In the genomic region with DNA sequence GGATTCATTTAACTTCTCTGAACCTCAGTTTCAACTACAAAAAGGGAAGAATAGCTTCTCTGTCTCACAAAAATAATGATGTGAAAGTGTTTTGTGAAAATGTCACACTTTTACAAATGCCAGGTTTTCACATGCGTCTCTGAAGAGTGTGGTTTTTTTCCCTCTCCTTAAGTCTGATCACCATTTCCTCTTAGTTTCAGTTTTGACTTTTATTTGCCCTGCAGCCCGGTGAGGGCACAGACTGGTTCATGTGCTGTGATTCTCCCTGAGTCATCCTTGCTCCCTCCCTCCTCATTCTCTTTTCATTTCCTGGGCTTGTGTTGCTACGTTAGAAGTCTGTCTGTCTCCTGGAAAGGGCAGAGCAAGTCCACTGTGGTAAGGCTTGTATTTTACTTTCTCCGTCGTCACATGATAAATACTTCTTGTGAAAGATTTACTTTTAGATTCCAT, we compare ENCODE assay signal across 8 cellular contexts.
DNase-seq lines count a peak whose midpoint lies in the region; ATAC-seq, FAIRE-seq and TF ChIP-seq lines count a peak whose summit lies in the region.

No MANE protein-coding gene starts in this region.

- CTCF ChIA-PET in endothelial cell of umbilical vein (lab: Charles Lee): interaction anchor here (0.7 to 2.2 kb wide), 7 partner anchors 17 to 535 kb away, joined by 3 to 5 read pairs (median 3); partner anchors contain the start of gene BCL2L13
- CTCF ChIA-PET in HEK293T (lab: Yijun Ruan, JAX): no interaction called here

- no peaks in the 10 kb centered on the region for H4K20me1 ChIP-seq in Karpas-422 (ENCODE audit: insufficient read depth, low read depth, low read length)
- no peaks in the 10 kb centered on the region for H4K20me1 ChIP-seq in endothelial cell of umbilical vein (replicated peaks; ENCODE audit: control insufficient read depth, extremely low read depth, insufficient read depth, low read length)

- H3K27me3 Mint-ChIP-seq in activated CD4-positive, alpha-beta T cell treated with anti-CD3 and anti-CD28 coated beads, Interleukin-2, amount 10 ng/mL, durations not matched to agents 24 days and 14 days: no peaks in the 10 kb centered on the region
- no peaks in the 10 kb centered on the region for H3K27me3 Mint-ChIP-seq in stimulated activated naive CD8-positive, alpha-beta T cell treated with anti-CD3 and anti-CD28 coated beads, Interleukin-15, Interleukin-2, amounts not matched to agents 100 ng/mL and 50 ng/mL, for 24 hours

- no peaks in the 10 kb centered on the region for H3K9me1 ChIP-seq in endothelial cell of umbilical vein (replicated peaks; ENCODE audit: control insufficient read depth, extremely low read depth, insufficient read depth, low read length)

- H3K9me3 ChIP-seq in Karpas-422 (ENCODE audit: low read length) (no peaks in the 10 kb centered on the region), endothelial cell of umbilical vein (replicated peaks; ENCODE audit: control insufficient read depth, insufficient read depth, low read length) (no peaks in the 10 kb centered on the region), mononuclear cell (ENCODE audit: low read depth, low read length) (no peaks in the 10 kb centered on the region)

- H3K79me2 ChIP-seq in Karpas-422 (ENCODE audit: low read length): 0 out of 2 replicates have a peak, but pooled peaks cover 3% of the 10 kb centered on the region
- peaks cover 18% of the 10 kb centered on the region for H3K79me2 ChIP-seq in endothelial cell of umbilical vein (ENCODE audit: control insufficient read depth, insufficient read depth, low read length)

- H3K36me3 ChIP-seq in Karpas-422 (ENCODE audit: insufficient read depth, low read length): peaks cover 14% of the 10 kb centered on the region; the same call in 1 of the 2 replicates
- H3K36me3 ChIP-seq in endothelial cell of umbilical vein (ENCODE audit: control insufficient read depth in 2 of 2, extremely low read depth in 1 of 2, insufficient read depth in 2 of 2, low read length in 2 of 2): peaks cover 0 to 1% of the 10 kb centered on the region in 2 experiments

- POLR2A ChIA-PET in endothelial cell of umbilical vein (lab: Charles Lee): no interaction called here
- POLR2A ChIA-PET in HEK293T (lab: Yijun Ruan, JAX): no interaction called here

- H3K27me3 ChIP-seq in Karpas-422 (ENCODE audit: low read length): no peaks in the 10 kb centered on the region
- no peaks in the 10 kb centered on the region for H3K27me3 ChIP-seq in endothelial cell of umbilical vein (ENCODE audit: control insufficient read depth in 2 of 2, insufficient read depth in 2 of 2, low read length in 2 of 2)
- H3K27me3 ChIP-seq in mononuclear cell (ENCODE audit: insufficient read depth, low read length): no peaks in the 10 kb centered on the region

- H2AFZ ChIP-seq in Karpas-422 (ENCODE audit: low read length): no peak overlapping the region
- H2AFZ ChIP-seq in endothelial cell of umbilical vein (ENCODE audit: low read depth, low read length): peak overlapping the region; percentile 79

- H3K4me2 ChIP-seq in Karpas-422 (ENCODE audit: low read depth, low read length, poor library complexity, severe bottlenecking) (no peak overlapping the region), endothelial cell of umbilical vein (ENCODE audit: insufficient read depth, low read length) (peak overlapping the region; percentile 96)

- no peak for TF ChIP-seq CTCF in endothelial cell of umbilical vein (IDR thresholded peaks at IDR 0.05; ENCODE audit: extremely low read depth in 1 of 2, insufficient read depth in 1 of 2, low read depth in 1 of 2, low read length in 2 of 2)

- peak; percentile 88 for DNase-seq in DMS53 (lab: John Stamatoyannopoulos, UW)
- no peak for DNase-seq in Karpas-422
- peak; percentile 78 for DNase-seq in activated CD4-positive, alpha-beta T cell treated with anti-CD3 and anti-CD28 coated beads, Interleukin-2, amount 10 ng/mL, durations not matched to agents 24 days and 14 days
- peak; percentile 93 for DNase-seq in endothelial cell of umbilical vein (ENCODE audit: low read depth, low spot score)
- no peak for DNase-seq in HEK293T (ENCODE audit: extremely low spot score)

- peaks cover 15% of the 10 kb centered on the region for H3K36me3 Mint-ChIP-seq in activated CD4-positive, alpha-beta T cell treated with anti-CD3 and anti-CD28 coated beads, Interleukin-2, amount 10 ng/mL, durations not matched to agents 24 days and 14 days (ENCODE audit: low read depth)
- peaks cover 28% of the 10 kb centered on the region for H3K36me3 Mint-ChIP-seq in stimulated activated naive CD8-positive, alpha-beta T cell treated with anti-CD3 and anti-CD28 coated beads, Interleukin-15, Interleukin-2, amounts not matched to agents 100 ng/mL and 50 ng/mL, for 24 hours (ENCODE audit: low read depth)

- peak; percentile 89 for FAIRE-seq in endothelial cell of umbilical vein (lab: Jason Lieb, UNC)

- H3K4me3 Mint-ChIP-seq in activated CD4-positive, alpha-beta T cell treated with anti-CD3 and anti-CD28 coated beads, Interleukin-2, amount 10 ng/mL, durations not matched to agents 24 days and 14 days: peak overlapping the region; percentile 62
- H3K4me3 Mint-ChIP-seq in stimulated activated naive CD8-positive, alpha-beta T cell treated with anti-CD3 and anti-CD28 coated beads, Interleukin-15, Interleukin-2, amounts not matched to agents 100 ng/mL and 50 ng/mL, for 24 hours: peak overlapping the region; percentile 66

- H3K4me1 ChIP-seq in Karpas-422 (ENCODE audit: low read length) (peaks cover 9% of the 10 kb centered on the region), endothelial cell of umbilical vein (ENCODE audit: control insufficient read depth, extremely low read depth, insufficient read depth, low read length) (peaks cover 19% of the 10 kb centered on the region), mononuclear cell (ENCODE audit: insufficient read depth, low read length) (peaks cover 22% of the 10 kb centered on the region)

- intact Hi-C loops in activated CD4-positive, alpha-beta T cell treated with anti-CD3 and anti-CD28 coated beads, Interleukin-2, amount 10 ng/mL, durations not matched to agents 24 days and 14 days (cut with micrococcal nuclease): loop anchor here (2.0 kb wide), 1 partner anchor 68 kb away; the partner anchor contains the start of gene BCL2L13
- intact Hi-C loops in endothelial cell of umbilical vein (cut with micrococcal nuclease): loop anchor here (2.0 to 10.0 kb wide), 3 partner anchors 68 to 152 kb away; partner anchors contain the start of genes ATP6V1E1 and BCL2L13

- dilution Hi-C loops in endothelial cell of umbilical vein (cut with MboI; ENCODE audit: extremely low pct_ligation_motif_present, low sequenced_read_pairs): no loop called here

- TF ChIP-seq POLR2A in endothelial cell of umbilical vein (IDR thresholded peaks at IDR 0.05; ENCODE audit: low read depth, low read length): peak; percentile 41

- H3K9ac ChIP-seq in Karpas-422 (ENCODE audit: low read length) (no peak overlapping the region), endothelial cell of umbilical vein (replicated peaks; ENCODE audit: extremely low read depth, insufficient read depth, low read length) (peak overlapping the region; percentile 86)

- peaks cover 18% of the 10 kb centered on the region for H3K4me1 Mint-ChIP-seq in activated CD4-positive, alpha-beta T cell treated with anti-CD3 and anti-CD28 coated beads, Interleukin-2, amount 10 ng/mL, durations not matched to agents 24 days and 14 days
- H3K4me1 Mint-ChIP-seq in stimulated activated naive CD8-positive, alpha-beta T cell treated with anti-CD3 and anti-CD28 coated beads, Interleukin-15, Interleukin-2, amounts not matched to agents 100 ng/mL and 50 ng/mL, for 24 hours (ENCODE audit: low read depth): peaks cover 26% of the 10 kb centered on the region

- H3K9me3 Mint-ChIP-seq in activated CD4-positive, alpha-beta T cell treated with anti-CD3 and anti-CD28 coated beads, Interleukin-2, amount 10 ng/mL, durations not matched to agents 24 days and 14 days: no peaks in the 10 kb centered on the region
- H3K9me3 Mint-ChIP-seq in stimulated activated naive CD8-positive, alpha-beta T cell treated with anti-CD3 and anti-CD28 coated beads, Interleukin-15, Interleukin-2, amounts not matched to agents 100 ng/mL and 50 ng/mL, for 24 hours: no peaks in the 10 kb centered on the region

- H3K27ac ChIP-seq in Karpas-422 (ENCODE audit: low read length): peak overlapping the region; percentile 13; the same call in 1 of the 2 replicates
- peak overlapping the region; percentile 91 for H3K27ac ChIP-seq in endothelial cell of umbilical vein (ENCODE audit: insufficient read depth, low read depth, low read length)

- H3K27ac Mint-ChIP-seq in activated CD4-positive, alpha-beta T cell treated with anti-CD3 and anti-CD28 coated beads, Interleukin-2, amount 10 ng/mL, durations not matched to agents 24 days and 14 days: peak overlapping the region; percentile 77
- H3K27ac Mint-ChIP-seq in stimulated activated naive CD8-positive, alpha-beta T cell treated with anti-CD3 and anti-CD28 coated beads, Interleukin-15, Interleukin-2, amounts not matched to agents 100 ng/mL and 50 ng/mL, for 24 hours: peak overlapping the region; percentile 93

- no TSS peak for BruUV-seq in endothelial cell of umbilical vein (replicated peaks; lab: Mats Ljungman, UMichigan)

- H3K9me2 ChIP-seq in Karpas-422 (replicated peaks; ENCODE audit: insufficient read depth, low read length): no peaks in the 10 kb centered on the region

- ATAC-seq in GM21723 (IDR thresholded peaks at IDR 0.05; ENCODE audit: unreplicated experiment): peak; percentile 81

- H3K4me3 ChIP-seq in Karpas-422 (ENCODE audit: low read length): no peak overlapping the region
- H3K4me3 ChIP-seq in endothelial cell of umbilical vein (replicated peaks in 1 of 3; ENCODE audit: insufficient read depth in 1 of 3, low read depth in 1 of 3, low read length in 3 of 3): peak overlapping the region; percentile 27 to 84 (median 42)
- H3K4me3 ChIP-seq in mononuclear cell (ENCODE audit: low read length): peak overlapping the region; percentile 20

TF ChIP-seq in endothelial cell of umbilical vein, 7 proteins besides CTCF, POLR2A, EP300 and RAD21 (continues in another document):
- TF ChIP-seq, protein P1, sequence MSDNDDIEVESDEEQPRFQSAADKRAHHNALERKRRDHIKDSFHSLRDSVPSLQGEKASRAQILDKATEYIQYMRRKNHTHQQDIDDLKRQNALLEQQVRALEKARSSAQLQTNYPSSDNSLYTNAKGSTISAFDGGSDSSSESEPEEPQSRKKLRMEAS (IDR thresholded peaks at IDR 0.05; ENCODE audit: insufficient read depth, insufficient read length): no peak
- peak; percentile 41 for TF ChIP-seq POLR2AphosphoS5 (IDR thresholded peaks at IDR 0.05; ENCODE audit: insufficient read depth, low read depth, low read length)
- peak; percentile 65 for TF ChIP-seq JUN (IDR thresholded peaks at IDR 0.05; ENCODE audit: borderline replicate concordance, insufficient read depth, insufficient read length, low read depth)

TF ChIP-seq in HEK293T, 16 proteins besides CTCF, POLR2A, EP300 and RAD21:
- TF ChIP-seq SP1 (IDR thresholded peaks at IDR 0.05): no peak
- TF ChIP-seq CTBP1 (IDR thresholded peaks at IDR 0.05; ENCODE audit: borderline replicate concordance): no peak
- TF ChIP-seq L3MBTL2 (conservative IDR thresholded peaks at IDR 0.05): no peak
- no peak for TF ChIP-seq ZNF384 (IDR thresholded peaks at IDR 0.05)
- TF ChIP-seq ELF4 (IDR thresholded peaks at IDR 0.05): no peak

Comparison
In these comparisons a context has a peak if more than half of its experiments do, and no peak if none do; other contexts are left out.
1. DNase-seq: peak in DMS53 (single experiment), activated CD4-positive, alpha-beta T cell treated with anti-CD3 and anti-CD28 coated beads, Interleukin-2, amount 10 ng/mL, durations not matched to agents 24 days and 14 days (single experiment) and endothelial cell of umbilical vein (single experiment); none in Karpas-422 (single experiment) and HEK293T (single experiment).